15 cellular contexts compared by ENCODE assay signal in the genomic region with DNA sequence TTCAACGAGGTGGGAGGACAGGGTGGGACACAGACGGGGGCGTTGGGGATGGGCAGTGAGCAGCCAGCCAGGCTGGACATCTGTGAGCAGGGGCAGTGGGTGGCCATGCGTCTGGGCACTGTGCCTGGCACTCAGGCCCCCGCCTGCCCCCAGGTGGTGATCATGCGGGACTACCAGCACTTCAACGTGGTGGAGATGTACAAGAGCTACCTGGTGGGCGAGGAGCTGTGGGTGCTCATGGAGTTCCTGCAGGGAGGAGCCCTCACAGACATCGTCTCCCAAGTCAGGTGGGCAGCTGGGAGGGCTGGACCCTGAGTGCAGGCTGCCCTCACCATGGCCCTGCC. TPM values are rescaled to one million over a fixed set of nuclear protein-coding genes. Genes with fewer than 3 reads are reported as not detected.
DNase-seq lines count a peak whose midpoint lies in the region; ATAC-seq and TF ChIP-seq lines count a peak whose summit lies in the region.
"Had no signal": no experiment of that assay in that cellular context is flagged by ENCODE, and none has a peak within 500 bp of the region (broad histone marks: within the 10 kb centered on the region; RNA-seq: fewer than 3 reads in every experiment).

No MANE protein-coding gene starts in this region.

- no peaks in the 10 kb centered on the region for H4K20me1 ChIP-seq in OCI-LY3 (ENCODE audit: insufficient read depth, low read length)

- no peaks in the 10 kb centered on the region for H3K9me3 Mint-ChIP-seq in stimulated activated naive CD8-positive, alpha-beta T cell treated with anti-CD3 and anti-CD28 coated beads, Interleukin-15, amount 100 ng/mL, for 72 hours
- H3K9me3 Mint-ChIP-seq in endodermal cell: no peaks in the 10 kb centered on the region

- H3K36me3 Mint-ChIP-seq in endodermal cell (ENCODE audit: low read depth): peaks cover 10% of the 10 kb centered on the region
- H3K36me3 Mint-ChIP-seq: brain had no signal

- no peak overlapping the region for H2AFZ ChIP-seq in OCI-LY3 (ENCODE audit: low read depth, low read length)

- H3K27ac Mint-ChIP-seq in stimulated activated naive CD8-positive, alpha-beta T cell treated with anti-CD3 and anti-CD28 coated beads, Interleukin-15, amount 100 ng/mL, for 72 hours: no peak overlapping the region
- no peak overlapping the region for H3K27ac Mint-ChIP-seq in endodermal cell

- no peaks in the 10 kb centered on the region for H3K9me3 ChIP-seq in OCI-LY3 (ENCODE audit: insufficient read depth, low read length)
- no peaks in the 10 kb centered on the region for H3K9me3 ChIP-seq in endodermal cell (ENCODE audit: control insufficient read depth, low read length)
- H3K9me3 ChIP-seq: ovary, uterus had no signal

- TF ChIP-seq CTCF in OCI-LY3 (IDR thresholded peaks at IDR 0.05; ENCODE audit: low read depth, low read length) (peak; percentile 44), endodermal cell (conservative IDR thresholded peaks at IDR 0.05) (peak; percentile 56)

- H3K79me2 ChIP-seq in OCI-LY3 (ENCODE audit: low read length): no peaks in the 10 kb centered on the region

- H3K9ac ChIP-seq in OCI-LY3 (ENCODE audit: low read length) (no peak overlapping the region), endodermal cell (ENCODE audit: extremely low read depth, low read length, poor library complexity, severe bottlenecking) (no peak overlapping the region)

- no peaks in the 10 kb centered on the region for H3K36me3 ChIP-seq in OCI-LY3 (replicated peaks; ENCODE audit: low read depth, low read length)
- H3K36me3 ChIP-seq in endodermal cell (ENCODE audit: control insufficient read depth, insufficient read depth, low read length): no peaks in the 10 kb centered on the region
- H3K36me3 ChIP-seq: ovary, uterus had no signal

- no peak overlapping the region for H3K4me2 ChIP-seq in OCI-LY3 (ENCODE audit: low read length)

- H3K4me1 Mint-ChIP-seq in stimulated activated naive CD8-positive, alpha-beta T cell treated with anti-CD3 and anti-CD28 coated beads, Interleukin-15, amount 100 ng/mL, for 72 hours: peaks cover 17% of the 10 kb centered on the region
- H3K4me1 Mint-ChIP-seq in endodermal cell: peaks cover 6% of the 10 kb centered on the region
- H3K4me1 Mint-ChIP-seq: brain had no signal

- 79 to 100% methylated on average over 1 to 9 of the region's 9 CpGs for WGBS in endodermal cell (ENCODE audit: insufficient coverage in 1 of 2, insufficient read length in 1 of 2), 2 experiments

- H3K27ac ChIP-seq in OCI-LY3 (ENCODE audit: low read length) (no peak overlapping the region), endodermal cell (ENCODE audit: low read depth, low read length) (no peak overlapping the region)
- H3K27ac ChIP-seq: ovary, uterus had no signal

- no peak overlapping the region for H3K4me3 Mint-ChIP-seq in stimulated activated naive CD8-positive, alpha-beta T cell treated with anti-CD3 and anti-CD28 coated beads, Interleukin-15, amount 100 ng/mL, for 72 hours
- H3K4me3 Mint-ChIP-seq in endodermal cell: no peak overlapping the region
- H3K4me3 Mint-ChIP-seq: brain had no signal

- peaks cover 20% of the 10 kb centered on the region for H3K27me3 Mint-ChIP-seq in stimulated activated naive CD8-positive, alpha-beta T cell treated with anti-CD3 and anti-CD28 coated beads, Interleukin-15, amount 100 ng/mL, for 72 hours
- peaks cover 2% of the 10 kb centered on the region for H3K27me3 Mint-ChIP-seq in endodermal cell (ENCODE audit: insufficient read depth)

- DNase-seq in stimulated activated naive CD8-positive, alpha-beta T cell treated with anti-CD3 and anti-CD28 coated beads, Interleukin-15, amount 100 ng/mL, for 72 hours: no peak
- no peak for DNase-seq in stimulated activated naive CD8-positive, alpha-beta T cell treated with anti-CD3 and anti-CD28 coated beads, Interleukin-15, Interleukin-2, amounts not matched to agents 100 U/mL and 50 U/mL, for 24 hours
- DNase-seq in endodermal cell (no peak), Kasumi-1 (lab: John Stamatoyannopoulos, UW) (no peak), cerebellum (ENCODE audit: low spot score) (no peak)
- DNase-seq in stimulated activated CD8-positive, alpha-beta memory T cell treated with anti-CD3 and anti-CD28 coated beads, Interleukin-4, amount 100 ng/mL, for 48 hours: no peak
- DNase-seq: activated CD4-positive, alpha-beta T cell treated with anti-CD3 and anti-CD28 coated beads for 1 hour; midbrain; NCI-H1092; ovary; uterus had no signal

- peaks cover 30% of the 10 kb centered on the region for H3K4me1 ChIP-seq in OCI-LY3 (ENCODE audit: low read length)
- peaks cover 2% of the 10 kb centered on the region for H3K4me1 ChIP-seq in endodermal cell (ENCODE audit: control insufficient read depth, insufficient read depth, low read length)
- H3K4me1 ChIP-seq: uterus had no signal

- H3K4me3 ChIP-seq in OCI-LY3 (ENCODE audit: low read length) (no peak overlapping the region), endodermal cell (ENCODE audit: low read length) (no peak overlapping the region)
- H3K4me3 ChIP-seq: ovary, uterus had no signal

- ATAC-seq in stimulated activated naive CD8-positive, alpha-beta T cell treated with anti-CD3 and anti-CD28 coated beads, Interleukin-15, amount 100 ng/mL, for 72 hours: peak; percentile 36
- ATAC-seq in stimulated activated naive CD8-positive, alpha-beta T cell treated with anti-CD3 and anti-CD28 coated beads, Interleukin-15, Interleukin-2, amounts not matched to agents 100 U/mL and 50 U/mL, for 24 hours: no peak
- ATAC-seq in HG02571 (IDR thresholded peaks at IDR 0.05; ENCODE audit: unreplicated experiment): no peak
- ATAC-seq: SK-N-SH treated with all-trans-retinoic acid at 6 μM for 48 hours had no signal

- H3K27me3 ChIP-seq in OCI-LY3 (ENCODE audit: low read depth, low read length): peaks cover 1% of the 10 kb centered on the region
- no peaks in the 10 kb centered on the region for H3K27me3 ChIP-seq in endodermal cell (ENCODE audit: control insufficient read depth, insufficient read depth, low read length, poor library complexity, severe bottlenecking)
- H3K27me3 ChIP-seq: ovary, uterus had no signal

RNA-seq across cellular contexts. Expression of gene ANKRD63, which starts 10.2 kb away (rescaled TPM):
- total RNA-seq in endodermal cell: not detected
- 0.39 TPM for polyA plus RNA-seq in endodermal cell (2013, experiment 1 of 2)
- 0.33 TPM for polyA plus RNA-seq in endodermal cell (2013, experiment 2 of 2)
- total RNA-seq in cerebellum: 0.27 TPM
- polyA plus RNA-seq: ovary had no signal

RNA-seq across cellular contexts. Expression of gene PAK6, which starts 33.8 kb away (rescaled TPM):
- total RNA-seq in endodermal cell: 1 to 10 TPM; 7.7 to 9.1 TPM
- 0.96 TPM for polyA plus RNA-seq in endodermal cell (2013, experiment 1 of 2)
- 0.29 TPM for polyA plus RNA-seq in endodermal cell (2013, experiment 2 of 2)
- 3.7 TPM for total RNA-seq in cerebellum

RNA-seq across cellular contexts. Expression of gene PLCB2, which starts 35.0 kb away (rescaled TPM):
- total RNA-seq in endodermal cell (1 to 10 TPM; 4.4 to 5.3 TPM), cerebellum (4.4 TPM)
- polyA plus RNA-seq in endodermal cell (2013, experiment 1 of 2): 5.8 TPM
- polyA plus RNA-seq in endodermal cell (2013, experiment 2 of 2): 5.2 TPM

RNA-seq across cellular contexts. Expression of gene INAFM2, which starts 50.8 kb away (rescaled TPM):
- 1 to 10 TPM; 4.6 to 8.6 TPM for total RNA-seq in endodermal cell
- 22.2 TPM for polyA plus RNA-seq in endodermal cell (2013, experiment 1 of 2)
- polyA plus RNA-seq in endodermal cell (2013, experiment 2 of 2): 19.8 TPM
- 13.2 TPM for total RNA-seq in cerebellum
